In the genomic region with DNA sequence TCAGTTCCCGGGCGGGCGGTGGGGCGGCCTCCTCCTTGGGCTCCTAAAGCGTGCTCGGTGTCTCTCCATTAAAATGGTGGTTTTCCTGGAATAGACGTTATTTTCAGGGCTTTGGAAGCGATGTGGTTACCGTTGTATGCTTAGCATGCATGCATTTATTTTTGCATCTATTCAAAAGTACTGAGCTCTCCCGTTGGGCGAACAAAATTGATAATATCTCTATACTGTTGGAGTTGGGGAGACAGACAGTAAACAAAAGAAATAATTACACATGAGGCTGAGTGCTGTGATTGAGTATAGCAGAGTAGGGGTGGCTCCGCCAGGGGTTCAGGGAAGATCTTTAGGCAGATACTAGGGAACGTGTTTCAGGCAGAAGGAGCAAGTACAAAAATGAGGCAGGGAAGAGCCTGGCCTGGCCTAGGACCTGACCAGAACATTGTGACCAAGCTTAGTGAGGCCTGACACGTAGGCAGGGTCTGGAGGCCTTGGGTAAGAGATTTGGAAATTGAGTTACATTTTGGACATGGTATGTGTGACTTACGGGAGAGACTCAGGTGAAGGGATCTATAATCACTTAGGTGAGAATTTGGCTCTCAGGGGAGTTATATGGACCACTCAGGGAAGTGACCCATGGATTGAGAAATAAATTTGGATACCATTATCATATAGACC, we compare ENCODE assay signal across 1 cellular context.
TF ChIP-seq lines count a peak whose summit lies in the region.

No MANE protein-coding gene starts in this region.

TF ChIP-seq in SK-N-SH, 30 proteins besides CTCF, POLR2A, EP300 and RAD21 (continued from another document):
- TF ChIP-seq ZBTB33 (IDR thresholded peaks at IDR 0.05; ENCODE audit: borderline replicate concordance, low read depth) (no peak), PBX3 (IDR thresholded peaks at IDR 0.05) (no peak), RFX5 (IDR thresholded peaks at IDR 0.05; ENCODE audit: low read length) (no peak)
